1 cellular context compared by ENCODE assay signal in the genomic region with DNA sequence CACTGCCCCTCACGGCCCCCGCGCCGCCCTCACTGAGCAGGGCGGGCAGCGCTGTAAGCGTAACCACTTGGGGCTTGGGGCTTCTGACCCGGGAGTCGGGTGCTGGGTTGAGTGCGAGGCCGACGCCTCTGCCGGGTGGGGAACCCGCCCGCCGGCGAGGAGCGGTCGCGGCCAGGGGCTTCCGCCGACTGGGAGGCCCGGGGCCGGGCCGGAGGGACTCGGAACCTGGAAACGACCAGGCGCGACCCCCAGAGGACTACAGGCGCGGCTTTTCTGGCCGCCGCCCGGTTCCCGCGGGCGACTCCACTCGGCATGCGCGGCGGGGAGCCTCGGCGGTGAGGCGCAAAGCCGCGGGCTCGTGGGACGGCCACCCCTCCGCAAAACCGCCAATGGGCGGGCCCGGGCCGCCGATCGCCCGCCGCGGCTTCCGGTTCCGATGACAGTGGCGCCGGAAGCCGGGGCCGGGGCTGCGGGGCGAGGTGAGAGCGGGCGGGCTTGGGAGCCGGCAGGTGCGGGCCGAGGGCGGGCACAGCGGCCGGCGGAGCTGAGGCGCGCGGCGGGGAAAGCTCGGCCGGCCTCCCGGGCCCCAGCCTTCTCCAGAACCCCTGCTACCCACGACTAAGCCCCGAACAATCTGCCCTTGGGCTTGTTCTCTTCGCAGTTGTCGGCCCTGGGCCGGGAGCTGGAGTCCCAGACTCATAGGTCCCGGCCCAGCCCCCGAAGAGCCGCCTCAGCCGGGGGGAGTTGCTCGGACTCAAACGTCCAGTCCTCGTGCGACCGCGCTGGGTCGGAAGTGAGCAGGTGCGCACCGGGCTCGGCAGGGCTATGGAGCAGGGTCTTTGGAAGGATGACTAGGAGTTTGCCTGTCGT.
A peak's percentile ranks its signal among the peaks of the same experiment; 100 is the strongest.
TF ChIP-seq lines count a peak whose summit lies in the region.

A gene with protein sequence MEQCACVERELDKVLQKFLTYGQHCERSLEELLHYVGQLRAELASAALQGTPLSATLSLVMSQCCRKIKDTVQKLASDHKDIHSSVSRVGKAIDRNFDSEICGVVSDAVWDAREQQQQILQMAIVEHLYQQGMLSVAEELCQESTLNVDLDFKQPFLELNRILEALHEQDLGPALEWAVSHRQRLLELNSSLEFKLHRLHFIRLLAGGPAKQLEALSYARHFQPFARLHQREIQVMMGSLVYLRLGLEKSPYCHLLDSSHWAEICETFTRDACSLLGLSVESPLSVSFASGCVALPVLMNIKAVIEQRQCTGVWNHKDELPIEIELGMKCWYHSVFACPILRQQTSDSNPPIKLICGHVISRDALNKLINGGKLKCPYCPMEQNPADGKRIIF (plus strand): TSS at position 439 of the 870 bp plus-strand sequence. CDS start 7,106 bp downstream, outside the sequence.

TF ChIP-seq in HEK293, 187 proteins besides CTCF, POLR2A, EP300 and RAD21 (continued from another document and continues in another):
- TF ChIP-seq, protein P1, sequence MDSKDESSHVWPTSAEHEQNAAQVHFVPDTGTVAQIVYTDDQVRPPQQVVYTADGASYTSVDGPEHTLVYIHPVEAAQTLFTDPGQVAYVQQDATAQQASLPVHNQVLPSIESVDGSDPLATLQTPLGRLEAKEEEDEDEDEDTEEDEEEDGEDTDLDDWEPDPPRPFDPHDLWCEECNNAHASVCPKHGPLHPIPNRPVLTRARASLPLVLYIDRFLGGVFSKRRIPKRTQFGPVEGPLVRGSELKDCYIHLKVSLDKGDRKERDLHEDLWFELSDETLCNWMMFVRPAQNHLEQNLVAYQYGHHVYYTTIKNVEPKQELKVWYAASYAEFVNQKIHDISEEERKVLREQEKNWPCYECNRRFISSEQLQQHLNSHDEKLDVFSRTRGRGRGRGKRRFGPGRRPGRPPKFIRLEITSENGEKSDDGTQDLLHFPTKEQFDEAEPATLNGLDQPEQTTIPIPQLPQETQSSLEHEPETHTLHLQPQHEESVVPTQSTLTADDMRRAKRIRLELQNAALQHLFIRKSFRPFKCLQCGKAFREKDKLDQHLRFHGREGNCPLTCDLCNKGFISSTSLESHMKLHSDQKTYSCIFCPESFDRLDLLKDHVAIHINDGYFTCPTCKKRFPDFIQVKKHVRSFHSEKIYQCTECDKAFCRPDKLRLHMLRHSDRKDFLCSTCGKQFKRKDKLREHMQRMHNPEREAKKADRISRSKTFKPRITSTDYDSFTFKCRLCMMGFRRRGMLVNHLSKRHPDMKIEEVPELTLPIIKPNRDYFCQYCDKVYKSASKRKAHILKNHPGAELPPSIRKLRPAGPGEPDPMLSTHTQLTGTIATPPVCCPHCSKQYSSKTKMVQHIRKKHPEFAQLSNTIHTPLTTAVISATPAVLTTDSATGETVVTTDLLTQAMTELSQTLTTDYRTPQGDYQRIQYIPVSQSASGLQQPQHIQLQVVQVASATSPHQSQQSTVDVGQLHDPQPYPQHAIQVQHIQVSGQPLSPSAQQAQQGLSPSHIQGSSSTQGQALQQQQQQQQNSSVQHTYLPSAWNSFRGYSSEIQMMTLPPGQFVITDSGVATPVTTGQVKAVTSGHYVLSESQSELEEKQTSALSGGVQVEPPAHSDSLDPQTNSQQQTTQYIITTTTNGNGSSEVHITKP (tag by site-specific recombination; IDR thresholded peaks at IDR 0.05), result peak; percentile 97
- TF ChIP-seq ZSCAN30 (tag by site-specific recombination; IDR thresholded peaks at IDR 0.05), result peak; percentile 95
- no peak for TF ChIP-seq ZNF624 (tag by site-specific recombination; IDR thresholded peaks at IDR 0.05)
- TF ChIP-seq RBAK (tag by site-specific recombination; IDR thresholded peaks at IDR 0.05), result no peak
- TF ChIP-seq ZNF707 (tag by site-specific recombination; IDR thresholded peaks at IDR 0.05), result peak; percentile 90
- TF ChIP-seq TSHZ1 (tag by site-specific recombination; IDR thresholded peaks at IDR 0.05; ENCODE audit: borderline replicate concordance), result no peak
- no peak for TF ChIP-seq ZNF274 (IDR thresholded peaks at IDR 0.05; ENCODE audit: low read length)
- TF ChIP-seq ZNF274 (tag by site-specific recombination; IDR thresholded peaks at IDR 0.05; ENCODE audit: borderline replicate concordance), result no peak
- TF ChIP-seq HOXD13 (CRISPR knock-in tag; IDR thresholded peaks at IDR 0.05; ENCODE audit: borderline replicate concordance), result no peak
- 0 out of 2 replicates have a peak, but pooled peaks have one; percentile 59 for TF ChIP-seq BCL11B (tag by site-specific recombination; IDR thresholded peaks at IDR 0.05; ENCODE audit: low read depth)
- peak; percentile 77 for TF ChIP-seq ZBTB11 (tag by site-specific recombination; conservative IDR thresholded peaks at IDR 0.05; ENCODE audit: low read depth)
- TF ChIP-seq SCRT1 (tag by site-specific recombination; IDR thresholded peaks at IDR 0.05; ENCODE audit: borderline replicate concordance), result no peak
- TF ChIP-seq ZNF621 (tag by site-specific recombination; IDR thresholded peaks at IDR 0.05), result no peak
- TF ChIP-seq ZSCAN23 (tag by site-specific recombination; IDR thresholded peaks at IDR 0.05), result no peak
- TF ChIP-seq, protein P2, sequence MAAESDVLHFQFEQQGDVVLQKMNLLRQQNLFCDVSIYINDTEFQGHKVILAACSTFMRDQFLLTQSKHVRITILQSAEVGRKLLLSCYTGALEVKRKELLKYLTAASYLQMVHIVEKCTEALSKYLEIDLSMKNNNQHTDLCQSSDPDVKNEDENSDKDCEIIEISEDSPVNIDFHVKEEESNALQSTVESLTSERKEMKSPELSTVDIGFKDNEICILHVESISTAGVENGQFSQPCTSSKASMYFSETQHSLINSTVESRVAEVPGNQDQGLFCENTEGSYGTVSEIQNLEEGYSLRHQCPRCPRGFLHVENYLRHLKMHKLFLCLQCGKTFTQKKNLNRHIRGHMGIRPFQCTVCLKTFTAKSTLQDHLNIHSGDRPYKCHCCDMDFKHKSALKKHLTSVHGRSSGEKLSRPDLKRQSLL (tag by site-specific recombination; IDR thresholded peaks at IDR 0.05), result no peak
- TF ChIP-seq, protein P3, sequence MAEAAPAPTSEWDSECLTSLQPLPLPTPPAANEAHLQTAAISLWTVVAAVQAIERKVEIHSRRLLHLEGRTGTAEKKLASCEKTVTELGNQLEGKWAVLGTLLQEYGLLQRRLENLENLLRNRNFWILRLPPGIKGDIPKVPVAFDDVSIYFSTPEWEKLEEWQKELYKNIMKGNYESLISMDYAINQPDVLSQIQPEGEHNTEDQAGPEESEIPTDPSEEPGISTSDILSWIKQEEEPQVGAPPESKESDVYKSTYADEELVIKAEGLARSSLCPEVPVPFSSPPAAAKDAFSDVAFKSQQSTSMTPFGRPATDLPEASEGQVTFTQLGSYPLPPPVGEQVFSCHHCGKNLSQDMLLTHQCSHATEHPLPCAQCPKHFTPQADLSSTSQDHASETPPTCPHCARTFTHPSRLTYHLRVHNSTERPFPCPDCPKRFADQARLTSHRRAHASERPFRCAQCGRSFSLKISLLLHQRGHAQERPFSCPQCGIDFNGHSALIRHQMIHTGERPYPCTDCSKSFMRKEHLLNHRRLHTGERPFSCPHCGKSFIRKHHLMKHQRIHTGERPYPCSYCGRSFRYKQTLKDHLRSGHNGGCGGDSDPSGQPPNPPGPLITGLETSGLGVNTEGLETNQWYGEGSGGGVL (tag by site-specific recombination; IDR thresholded peaks at IDR 0.05), result peak; percentile 45; the same call in 1 of the 2 replicates
- TF ChIP-seq ZNF791 (tag by site-specific recombination; IDR thresholded peaks at IDR 0.05), result no peak
- no peak for TF ChIP-seq ZNF792 (tag by site-specific recombination; IDR thresholded peaks at IDR 0.05)
- TF ChIP-seq ZNF433 (tag by site-specific recombination; IDR thresholded peaks at IDR 0.05; ENCODE audit: low read depth), result no peak
- no peak for TF ChIP-seq OVOL3 (tag by site-specific recombination; IDR thresholded peaks at IDR 0.05)
- no peak for TF ChIP-seq ZNF518A (tag by site-specific recombination; conservative IDR thresholded peaks at IDR 0.05; ENCODE audit: low read depth)
- TF ChIP-seq ZNF692 (tag by site-specific recombination; IDR thresholded peaks at IDR 0.05), result peak; percentile 73
- TF ChIP-seq ZNF544 (tag by site-specific recombination; IDR thresholded peaks at IDR 0.05), result no peak
